Comparison of ENCODE assay signal across 9 cellular contexts in the genomic region with DNA sequence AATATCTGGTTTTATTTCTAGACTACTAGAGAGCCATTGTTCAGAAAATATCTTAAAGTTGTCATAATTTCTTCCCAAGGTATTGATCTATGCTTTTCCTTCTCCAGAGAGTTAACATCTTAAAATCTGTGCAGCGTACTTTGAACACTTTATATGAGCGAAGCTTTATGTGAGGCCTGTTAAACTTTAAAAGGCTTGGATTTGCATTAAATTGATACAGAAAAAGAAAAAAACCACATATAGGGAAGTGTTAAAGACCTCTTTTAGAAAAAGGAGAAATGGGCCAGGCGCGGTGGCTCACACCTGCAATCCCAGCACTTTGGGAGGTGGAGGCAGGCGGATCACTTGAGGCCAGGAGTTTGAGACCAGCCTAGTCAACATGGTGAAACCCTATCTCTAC. TPM values are rescaled to one million over a fixed set of nuclear protein-coding genes. Genes with fewer than 3 reads are reported as not detected.
DNase-seq lines count a peak whose midpoint lies in the region; ATAC-seq and TF ChIP-seq lines count a peak whose summit lies in the region.
"Had no signal": no experiment of that assay in that cellular context is flagged by ENCODE, and none has a peak within 500 bp of the region (broad histone marks: within the 10 kb centered on the region; RNA-seq: fewer than 3 reads in every experiment).

No MANE protein-coding gene starts in this region.

- ATAC-seq in GM19463 (IDR thresholded peaks at IDR 0.05; ENCODE audit: unreplicated experiment) (peak; percentile 21), HG02763 (IDR thresholded peaks at IDR 0.05; ENCODE audit: unreplicated experiment) (no peak)
- ATAC-seq in stimulated activated effector memory CD8-positive, alpha-beta T cell treated with anti-CD3 and anti-CD28 coated beads, Interleukin-12 subunit alpha, Interleukin-12 subunit beta, amount 100 ng/mL, for 72 hours: no peak

- no peaks in the 10 kb centered on the region for H4K20me1 ChIP-seq in SK-N-SH (ENCODE audit: insufficient read depth)

- H3K4me3 Mint-ChIP-seq in stimulated activated effector memory CD8-positive, alpha-beta T cell treated with anti-CD3 and anti-CD28 coated beads, Interleukin-12 subunit alpha, Interleukin-12 subunit beta, amount 100 ng/mL, for 72 hours: peak overlapping the region; percentile 73

- no peaks in the 10 kb centered on the region for H3K79me2 ChIP-seq in SK-N-SH (ENCODE audit: insufficient read depth)

- peak overlapping the region in 1 of 2 experiments; percentile 59; a peak in 2 of 4 replicates for H3K4me3 ChIP-seq in SK-N-SH (ENCODE audit: low read depth in 2 of 2, low read length in 1 of 2)

- CTCF ChIA-PET in SK-N-SH (lab: Yijun Ruan, JAX): interaction anchor here (0.7 to 2.3 kb wide), 8 partner anchors 9 to 59 kb away, joined by 3 to 9 read pairs (median 4); a partner anchor contains a TSS

- no peaks in the 10 kb centered on the region for H3K27me3 ChIP-seq in SK-N-SH (ENCODE audit: insufficient read depth)

- H3K4me2 ChIP-seq in SK-N-SH: peak overlapping the region; percentile 29

- no peak for TF ChIP-seq CTCF in SK-N-SH (IDR thresholded peaks at IDR 0.05)

- peaks cover 0 to 7% of the 10 kb centered on the region in 2 experiments for H3K36me3 ChIP-seq in SK-N-SH (replicated peaks in 1 of 2; ENCODE audit: control insufficient read depth in 1 of 2, insufficient read depth in 2 of 2, low read length in 1 of 2)

- no peaks in the 10 kb centered on the region for H3K9me3 Mint-ChIP-seq in stimulated activated effector memory CD8-positive, alpha-beta T cell treated with anti-CD3 and anti-CD28 coated beads, Interleukin-12 subunit alpha, Interleukin-12 subunit beta, amount 100 ng/mL, for 72 hours

- peak overlapping the region; percentile 88 for H2AFZ ChIP-seq in SK-N-SH (ENCODE audit: low read depth)

- peaks cover 17% of the 10 kb centered on the region for H3K36me3 Mint-ChIP-seq in stimulated activated effector memory CD8-positive, alpha-beta T cell treated with anti-CD3 and anti-CD28 coated beads, Interleukin-12 subunit alpha, Interleukin-12 subunit beta, amount 100 ng/mL, for 72 hours

- H3K4me1 Mint-ChIP-seq in stimulated activated effector memory CD8-positive, alpha-beta T cell treated with anti-CD3 and anti-CD28 coated beads, Interleukin-12 subunit alpha, Interleukin-12 subunit beta, amount 100 ng/mL, for 72 hours: peaks cover 14% of the 10 kb centered on the region

- peaks cover 3% of the 10 kb centered on the region for H3F3A ChIP-seq in SK-N-SH (replicated peaks; ENCODE audit: insufficient read depth)

- no peaks in the 10 kb centered on the region for H3K4me1 ChIP-seq in SK-N-SH (ENCODE audit: control insufficient read depth in 1 of 2, insufficient read depth in 2 of 2, low read depth in 1 of 2, low read length in 1 of 2)

- H3K9ac ChIP-seq in SK-N-SH: peak overlapping the region; percentile 43; the same call in 1 of the 2 replicates

- peak overlapping the region; percentile 94 for H3K27ac Mint-ChIP-seq in stimulated activated effector memory CD8-positive, alpha-beta T cell treated with anti-CD3 and anti-CD28 coated beads, Interleukin-12 subunit alpha, Interleukin-12 subunit beta, amount 100 ng/mL, for 72 hours

- H3K9me3 ChIP-seq in SK-N-SH: no peaks in the 10 kb centered on the region

- no peak for TF ChIP-seq RAD21 in SK-N-SH (IDR thresholded peaks at IDR 0.05; ENCODE audit: low read length)

- no peak for DNase-seq in SK-N-SH
- peak; percentile 15 for DNase-seq in germinal center (ENCODE audit: low spot score)
- no peak for DNase-seq in stimulated activated effector memory CD8-positive, alpha-beta T cell treated with anti-CD3 and anti-CD28 coated beads, Interleukin-12 subunit alpha, Interleukin-12 subunit beta, amount 100 ng/mL, for 72 hours (ENCODE audit: low spot score in 2 of 2)
- no peak for DNase-seq in NCI-H187 treated with DMSO at 0.1 percent for 48 hours (lab: John Stamatoyannopoulos, UW)
- DNase-seq in D341Med (ENCODE audit: low spot score): no peak
- no peak for DNase-seq in NCI-H128 (lab: John Stamatoyannopoulos, UW; ENCODE audit: unreplicated experiment)
- DNase-seq: NCI-H1417 treated with DMSO at 0.1 percent for 48 hours had no signal

- no peak for TF ChIP-seq EP300 in SK-N-SH (IDR thresholded peaks at IDR 0.05; ENCODE audit: borderline replicate concordance in 1 of 2, low read depth in 1 of 2, low read length in 1 of 2)

- WGBS in SK-N-SH (ENCODE audit: low lambda C conversion rate): 99% methylated on average over 5 of the region's 5 CpGs

- H3K27ac ChIP-seq in SK-N-SH (ENCODE audit: low read depth in 2 of 2, low read length in 1 of 2): peak overlapping the region in 1 of 2 experiments; percentile 79; a peak in 1 of 4 replicates

- H3K9me2 ChIP-seq in SK-N-SH: no peaks in the 10 kb centered on the region

- POLR2A ChIA-PET in SK-N-SH (lab: Yijun Ruan, JAX): interaction anchor here (0.7 kb wide), 1 partner anchor 106 kb away, joined by 5 read pairs; no protein-coding TSS in a partner anchor

TF ChIP-seq in SK-N-SH, 30 proteins besides CTCF, POLR2A, EP300 and RAD21 (continues in another document):
- TF ChIP-seq JUND (IDR thresholded peaks at IDR 0.05): no peak
- no peak for TF ChIP-seq POLR2AphosphoS5 (IDR thresholded peaks at IDR 0.05; ENCODE audit: low read depth, low read length)
- TF ChIP-seq, protein P1, sequence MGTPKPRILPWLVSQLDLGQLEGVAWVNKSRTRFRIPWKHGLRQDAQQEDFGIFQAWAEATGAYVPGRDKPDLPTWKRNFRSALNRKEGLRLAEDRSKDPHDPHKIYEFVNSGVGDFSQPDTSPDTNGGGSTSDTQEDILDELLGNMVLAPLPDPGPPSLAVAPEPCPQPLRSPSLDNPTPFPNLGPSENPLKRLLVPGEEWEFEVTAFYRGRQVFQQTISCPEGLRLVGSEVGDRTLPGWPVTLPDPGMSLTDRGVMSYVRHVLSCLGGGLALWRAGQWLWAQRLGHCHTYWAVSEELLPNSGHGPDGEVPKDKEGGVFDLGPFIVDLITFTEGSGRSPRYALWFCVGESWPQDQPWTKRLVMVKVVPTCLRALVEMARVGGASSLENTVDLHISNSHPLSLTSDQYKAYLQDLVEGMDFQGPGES (IDR thresholded peaks at IDR 0.05; ENCODE audit: low read depth, low read length): no peak
- no peak for TF ChIP-seq NFIC (IDR thresholded peaks at IDR 0.05; ENCODE audit: borderline replicate concordance)
- TF ChIP-seq, protein P2, sequence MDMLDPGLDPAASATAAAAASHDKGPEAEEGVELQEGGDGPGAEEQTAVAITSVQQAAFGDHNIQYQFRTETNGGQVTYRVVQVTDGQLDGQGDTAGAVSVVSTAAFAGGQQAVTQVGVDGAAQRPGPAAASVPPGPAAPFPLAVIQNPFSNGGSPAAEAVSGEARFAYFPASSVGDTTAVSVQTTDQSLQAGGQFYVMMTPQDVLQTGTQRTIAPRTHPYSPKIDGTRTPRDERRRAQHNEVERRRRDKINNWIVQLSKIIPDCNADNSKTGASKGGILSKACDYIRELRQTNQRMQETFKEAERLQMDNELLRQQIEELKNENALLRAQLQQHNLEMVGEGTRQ (IDR thresholded peaks at IDR 0.05; ENCODE audit: borderline replicate concordance, low read depth, low read length): no peak
- TF ChIP-seq, protein P3, sequence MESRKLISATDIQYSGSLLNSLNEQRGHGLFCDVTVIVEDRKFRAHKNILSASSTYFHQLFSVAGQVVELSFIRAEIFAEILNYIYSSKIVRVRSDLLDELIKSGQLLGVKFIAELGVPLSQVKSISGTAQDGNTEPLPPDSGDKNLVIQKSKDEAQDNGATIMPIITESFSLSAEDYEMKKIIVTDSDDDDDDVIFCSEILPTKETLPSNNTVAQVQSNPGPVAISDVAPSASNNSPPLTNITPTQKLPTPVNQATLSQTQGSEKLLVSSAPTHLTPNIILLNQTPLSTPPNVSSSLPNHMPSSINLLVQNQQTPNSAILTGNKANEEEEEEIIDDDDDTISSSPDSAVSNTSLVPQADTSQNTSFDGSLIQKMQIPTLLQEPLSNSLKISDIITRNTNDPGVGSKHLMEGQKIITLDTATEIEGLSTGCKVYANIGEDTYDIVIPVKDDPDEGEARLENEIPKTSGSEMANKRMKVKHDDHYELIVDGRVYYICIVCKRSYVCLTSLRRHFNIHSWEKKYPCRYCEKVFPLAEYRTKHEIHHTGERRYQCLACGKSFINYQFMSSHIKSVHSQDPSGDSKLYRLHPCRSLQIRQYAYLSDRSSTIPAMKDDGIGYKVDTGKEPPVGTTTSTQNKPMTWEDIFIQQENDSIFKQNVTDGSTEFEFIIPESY (IDR thresholded peaks at IDR 0.05; ENCODE audit: borderline replicate concordance, low read depth): no peak
- TF ChIP-seq SIN3A (IDR thresholded peaks at IDR 0.05; ENCODE audit: borderline replicate concordance, low read depth, low read length): no peak
- TF ChIP-seq, protein P4, sequence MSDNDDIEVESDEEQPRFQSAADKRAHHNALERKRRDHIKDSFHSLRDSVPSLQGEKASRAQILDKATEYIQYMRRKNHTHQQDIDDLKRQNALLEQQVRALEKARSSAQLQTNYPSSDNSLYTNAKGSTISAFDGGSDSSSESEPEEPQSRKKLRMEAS (IDR thresholded peaks at IDR 0.05; ENCODE audit: low read depth): no peak
- TF ChIP-seq, protein P5, sequence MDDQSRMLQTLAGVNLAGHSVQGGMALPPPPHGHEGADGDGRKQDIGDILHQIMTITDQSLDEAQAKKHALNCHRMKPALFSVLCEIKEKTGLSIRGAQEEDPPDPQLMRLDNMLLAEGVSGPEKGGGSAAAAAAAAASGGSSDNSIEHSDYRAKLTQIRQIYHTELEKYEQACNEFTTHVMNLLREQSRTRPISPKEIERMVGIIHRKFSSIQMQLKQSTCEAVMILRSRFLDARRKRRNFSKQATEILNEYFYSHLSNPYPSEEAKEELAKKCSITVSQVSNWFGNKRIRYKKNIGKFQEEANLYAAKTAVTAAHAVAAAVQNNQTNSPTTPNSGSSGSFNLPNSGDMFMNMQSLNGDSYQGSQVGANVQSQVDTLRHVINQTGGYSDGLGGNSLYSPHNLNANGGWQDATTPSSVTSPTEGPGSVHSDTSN (IDR thresholded peaks at IDR 0.05): no peak
- TF ChIP-seq CHD2 (IDR thresholded peaks at IDR 0.05; ENCODE audit: low read length, partially characterized antibody): no peak
- TF ChIP-seq GABPA (IDR thresholded peaks at IDR 0.05; ENCODE audit: low read depth): no peak
- no peak for TF ChIP-seq FOXJ3 (CRISPR knock-in tag; IDR thresholded peaks at IDR 0.05)
- TF ChIP-seq TAF1 (IDR thresholded peaks at IDR 0.05; ENCODE audit: borderline replicate concordance, low read depth, low read length): no peak
- TF ChIP-seq RFX5 (IDR thresholded peaks at IDR 0.05; ENCODE audit: low read length): no peak

RNA-seq across cellular contexts. Expression of a gene that starts 59.2 kb away (rescaled TPM):
- polyA plus RNA-seq in SK-N-SH (2012; rRNA removed): 8.2 and 10.7 TPM in 2 replicates
- polyA plus RNA-seq in SK-N-SH (2012; cell fraction: cytosol; rRNA removed): 11.2 and 13.3 TPM in 2 replicates
- 8.4 and 19.6 TPM in 2 replicates for polyA plus RNA-seq in SK-N-SH (2012; cell fraction: nucleus; rRNA removed)
